In the genomic region with DNA sequence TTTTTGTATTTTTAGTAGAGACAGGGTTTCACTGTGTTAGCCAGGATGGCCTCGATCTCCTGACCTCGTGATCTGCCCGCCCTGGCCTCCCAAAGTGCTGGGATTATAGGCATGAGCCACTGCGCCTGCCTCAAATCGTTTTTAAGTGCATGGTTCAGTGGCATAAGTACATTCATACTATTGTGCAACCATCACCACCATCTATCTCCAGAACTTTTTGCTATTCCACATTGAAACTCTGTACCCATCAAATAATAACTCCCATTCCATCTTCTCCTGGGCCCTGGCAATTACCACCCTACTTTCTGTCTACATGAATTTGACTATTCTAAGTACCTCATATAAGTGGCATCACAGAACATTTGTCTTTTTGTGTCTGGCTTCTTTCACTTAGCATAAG, we compare ENCODE assay signal across 2 cellular contexts. TPM values are rescaled to one million over a fixed set of nuclear protein-coding genes. Genes with fewer than 3 reads are reported as not detected.
"Had no signal": no experiment of that assay in that cellular context is flagged by ENCODE, and none has a peak within 500 bp of the region (broad histone marks: within the 10 kb centered on the region; RNA-seq: fewer than 3 reads in every experiment).

No MANE protein-coding gene starts in this region.

RNA-seq across cellular contexts. Expression of gene PAMR1, which starts 3.3 kb away (rescaled TPM):
- total RNA-seq: G401, GM12878 had no signal
